In genomic region chr9:136052991-136053756, GRCh38 we compare ENCODE assay signal across 8 cellular contexts. TPM values are rescaled to one million over a fixed set of nuclear protein-coding genes. Genes with fewer than 3 reads are reported as not detected.
DNase-seq lines count a peak whose midpoint lies in the region; ATAC-seq, FAIRE-seq and TF ChIP-seq lines count a peak whose summit lies in the region.

No MANE protein-coding gene starts in this region.

- peaks cover 10% of the 10 kb centered on the region for H3K4me1 ChIP-seq in adipocyte (ENCODE audit: control insufficient read depth, insufficient read depth, low read length)
- peaks cover 3 to 10% of the 10 kb centered on the region in 2 donors for H3K4me1 ChIP-seq in small intestine (ENCODE audit: control insufficient read depth in 2 of 2, insufficient read depth in 1 of 2, low read depth in 1 of 2, low read length in 1 of 2)

- no peaks in the 10 kb centered on the region for H3K36me3 Mint-ChIP-seq in immature natural killer cell

- H3K27me3 ChIP-seq in adipocyte (replicated peaks; ENCODE audit: control insufficient read depth, insufficient read depth, low read length), result no peaks in the 10 kb centered on the region
- H3K27me3 ChIP-seq in small intestine (ENCODE audit: control insufficient read depth in 2 of 2, insufficient read depth in 2 of 2, low read length in 2 of 2), result no peaks in the 10 kb centered on the region

- peak overlapping the region in 1 of 2 donors; percentile 36 for H3K27ac ChIP-seq in small intestine (ENCODE audit: low read depth in 1 of 2, low read length in 1 of 2)

- H3K36me3 ChIP-seq in adipocyte (ENCODE audit: control insufficient read depth, insufficient read depth, low read length, severe bottlenecking) (peaks cover 7% of the 10 kb centered on the region), small intestine (ENCODE audit: control insufficient read depth in 2 of 2, insufficient read depth in 2 of 2, low read length in 2 of 2) (no peaks in the 10 kb centered on the region)

- WGBS in small intestine, 3 donors, result 29 to 56% (median 44%) methylated on average over 23 of the region's 23 CpGs

- H3K27ac Mint-ChIP-seq in immature natural killer cell, result no peak overlapping the region

- peaks cover 36 to 43% of the 10 kb centered on the region in 2 donors for H3K4me1 Mint-ChIP-seq in immature natural killer cell

- H3K9me3 ChIP-seq in adipocyte (ENCODE audit: control insufficient read depth, low read length) (no peaks in the 10 kb centered on the region), small intestine (ENCODE audit: control insufficient read depth, low read depth) (no peaks in the 10 kb centered on the region)

- H3K4me3 ChIP-seq in adipocyte (ENCODE audit: low read length) (no peak overlapping the region), small intestine (ENCODE audit: low read depth in 1 of 2, low read length in 2 of 2) (no peak overlapping the region)

- no peaks in the 10 kb centered on the region for H3K9me3 Mint-ChIP-seq in immature natural killer cell

- no peak for TF ChIP-seq POLR2A in H54 (IDR thresholded peaks at IDR 0.05; ENCODE audit: low read depth, low read length)

- H3K27me3 Mint-ChIP-seq in immature natural killer cell (ENCODE audit: low read depth in 3 of 3), result peaks cover 0 to 4% (median 3%) of the 10 kb centered on the region in 3 donors

- no peak for FAIRE-seq in H54 (lab: Jason Lieb, UNC)
- no peak for FAIRE-seq in small intestine (lab: Jason Lieb, UNC)

- peak overlapping the region; percentile 20 for H3K9ac ChIP-seq in adipocyte (ENCODE audit: low read length)

- ATAC-seq in activated CD4-positive, CD25-positive, alpha-beta regulatory T cell treated with anti-CD3 and anti-CD28 coated beads, Interleukin-2, amount 50 U/mL, for 24 hours, result no peak

- DNase-seq in H54 (ENCODE audit: insufficient read length, low spot score) (peak; percentile 44), adipocyte (ENCODE audit: low read depth) (peak; percentile 17), immature natural killer cell (no peak), small intestine (peak; percentile 21), middle frontal gyrus (ENCODE audit: extremely low spot score, low spot score) (no peak), Kasumi-1 (lab: John Stamatoyannopoulos, UW) (no peak)
- no peak for DNase-seq in activated naive CD4-positive, alpha-beta T cell treated with anti-CD3 and anti-CD28 coated beads, Interleukin-2, amount 50 U/mL, for 16 hours

- peak overlapping the region in 4 of 5 donors; percentile 27 to 53 (median 36) for H3K4me3 Mint-ChIP-seq in immature natural killer cell

RNA-seq across cellular contexts. Expression of gene NACC2, which starts 41.9 kb away (rescaled TPM):
- polyA plus RNA-seq in immature natural killer cell (1 to 10 TPM; 2.1 to 6.2 (median 2.8) TPM), small intestine (1 to 10 TPM; 4.9 to 9.6 (median 6.5) TPM)

Comparison
In these comparisons a context has a peak if more than half of its experiments do, and no peak if none do; other contexts are left out.
1. DNase-seq: peak in H54 (single experiment), adipocyte (single experiment) and small intestine (single experiment); none in immature natural killer cell (0 of 3), activated naive CD4-positive, alpha-beta T cell treated with anti-CD3 and anti-CD28 coated beads, Interleukin-2, amount 50 U/mL, for 16 hours (single experiment), middle frontal gyrus (single experiment) and Kasumi-1 (0 of 2).